ENCODE assay signal across 2 cellular contexts in genomic region chr11:47571895-47572294, GRCh38.
TF ChIP-seq lines count a peak whose summit lies in the region.

No MANE protein-coding gene starts in this region.

TF ChIP-seq in HCT116, 20 proteins besides CTCF, POLR2A, EP300 and RAD21:
- TF ChIP-seq MAX (IDR thresholded peaks at IDR 0.05), result no peak
- TF ChIP-seq ELF1 (IDR thresholded peaks at IDR 0.05; ENCODE audit: borderline replicate concordance, low read depth), result no peak
- no peak for TF ChIP-seq ZBTB33 (IDR thresholded peaks at IDR 0.05; ENCODE audit: extremely low read depth, insufficient replicate concordance, low read length)
- TF ChIP-seq POLR2AphosphoS5 (IDR thresholded peaks at IDR 0.05; ENCODE audit: low read depth, low read length), result no peak
- TF ChIP-seq YY1 (IDR thresholded peaks at IDR 0.05; ENCODE audit: extremely low read depth, insufficient replicate concordance, low read depth, low read length), result no peak
- no peak for TF ChIP-seq SRF (IDR thresholded peaks at IDR 0.05; ENCODE audit: low read depth)
- no peak for TF ChIP-seq SIN3A (IDR thresholded peaks at IDR 0.05; ENCODE audit: low read depth)
- TF ChIP-seq ATF3 (IDR thresholded peaks at IDR 0.05), result no peak
- TF ChIP-seq ZNF274 (IDR thresholded peaks at IDR 0.05; ENCODE audit: low read depth, low read length), result no peak
- no peak for TF ChIP-seq FOSL1 (IDR thresholded peaks at IDR 0.05; ENCODE audit: low read depth)
- TF ChIP-seq EZH2 (IDR thresholded peaks at IDR 0.05), result no peak
- TF ChIP-seq REST (IDR thresholded peaks at IDR 0.05; ENCODE audit: low read depth), result no peak

TF ChIP-seq in WTC11, 78 proteins besides CTCF, POLR2A, EP300 and RAD21:
- TF ChIP-seq ZNF317 (CRISPR knock-in tag; IDR thresholded peaks at IDR 0.05; ENCODE audit: borderline replicate concordance, low read depth), result no peak
- no peak for TF ChIP-seq ZNF121 (CRISPR knock-in tag; IDR thresholded peaks at IDR 0.05)
- TF ChIP-seq GTF2I (CRISPR knock-in tag; conservative IDR thresholded peaks at IDR 0.05), result no peak
- no peak for TF ChIP-seq E2F1 (CRISPR knock-in tag; IDR thresholded peaks at IDR 0.05)
- no peak for TF ChIP-seq ZNF396 (CRISPR knock-in tag; IDR thresholded peaks at IDR 0.05; ENCODE audit: borderline replicate concordance)
- no peak for TF ChIP-seq ZBTB21 (CRISPR knock-in tag; IDR thresholded peaks at IDR 0.05; ENCODE audit: borderline replicate concordance)
- no peak for TF ChIP-seq JAZF1 (CRISPR knock-in tag; IDR thresholded peaks at IDR 0.05)
- TF ChIP-seq TP53 (CRISPR knock-in tag; IDR thresholded peaks at IDR 0.05), result no peak
- no peak for TF ChIP-seq RORB (CRISPR knock-in tag; IDR thresholded peaks at IDR 0.05)
- no peak for TF ChIP-seq FOXK1 (CRISPR knock-in tag; IDR thresholded peaks at IDR 0.05)
- TF ChIP-seq ZSCAN18 (CRISPR knock-in tag; IDR thresholded peaks at IDR 0.05), result no peak
- no peak for TF ChIP-seq ZNF423 (CRISPR knock-in tag; IDR thresholded peaks at IDR 0.05)
- TF ChIP-seq CDX4 (CRISPR knock-in tag; IDR thresholded peaks at IDR 0.05; ENCODE audit: borderline replicate concordance), result no peak
- no peak for TF ChIP-seq ZNF263 (CRISPR knock-in tag; IDR thresholded peaks at IDR 0.05; ENCODE audit: low read depth)
- no peak for TF ChIP-seq MXD4 (CRISPR knock-in tag; IDR thresholded peaks at IDR 0.05; ENCODE audit: borderline replicate concordance)
- TF ChIP-seq RELA (CRISPR knock-in tag; IDR thresholded peaks at IDR 0.05; ENCODE audit: borderline replicate concordance), result no peak
- TF ChIP-seq SP1 (CRISPR knock-in tag; conservative IDR thresholded peaks at IDR 0.05), result no peak
- no peak for TF ChIP-seq ZMAT4 (CRISPR knock-in tag; IDR thresholded peaks at IDR 0.05)
- TF ChIP-seq HMGXB4 (CRISPR knock-in tag; IDR thresholded peaks at IDR 0.05), result no peak
